ENCODE assay signal across 24 cellular contexts in genomic region chr7:44261239-44261638, GRCh38.
DNase-seq lines count a peak whose midpoint lies in the region; ATAC-seq and TF ChIP-seq lines count a peak whose summit lies in the region.
"Had no signal": no experiment of that assay in that cellular context is flagged by ENCODE, and none has a peak within 500 bp of the region (broad histone marks: within the 10 kb centered on the region; RNA-seq: fewer than 3 reads in every experiment).

No MANE protein-coding gene starts in this region.

- no peaks in the 10 kb centered on the region for H3K27me3 ChIP-seq in psoas muscle (ENCODE audit: insufficient read depth in 3 of 3, low read length in 2 of 3)
- H3K27me3 ChIP-seq: BE2C, heart right ventricle, Peyer's patch had no signal

- H3K36me3 ChIP-seq in psoas muscle (ENCODE audit: insufficient read depth in 1 of 2, low read depth in 1 of 2) = peaks cover 0 to 4% of the 10 kb centered on the region in 2 donors
- H3K36me3 ChIP-seq: BE2C, heart right ventricle, Peyer's patch, thoracic aorta had no signal

- H3K4me3 ChIP-seq in GM12865 (ENCODE audit: low read depth, low read length) = no peak overlapping the region
- H3K4me3 ChIP-seq in psoas muscle = no peak overlapping the region
- H3K4me3 ChIP-seq: heart right ventricle, Peyer's patch, smooth muscle cell, thoracic aorta had no signal

- H3K4me1 ChIP-seq in psoas muscle = peaks cover 88% of the 10 kb centered on the region

- no peaks in the 10 kb centered on the region for H3K9me3 ChIP-seq in psoas muscle
- H3K9me3 ChIP-seq: BE2C, heart right ventricle, Peyer's patch, thoracic aorta had no signal

- no peak overlapping the region for H3K4me3 Mint-ChIP-seq in activated T-helper 1 cell treated with anti-CD3 and anti-CD28 coated beads, Interleukin-12 subunit alpha, Interleukin-12 subunit beta, Interleukin-2, Interleukin-4 antibody, amounts not matched to agents 30 ng/mL and 10 ng/mL and 1 ng/mL, durations not matched to agents 14 hours and 24 hours and 36 hours
- H3K4me3 Mint-ChIP-seq in chondrocyte (ENCODE audit: unreplicated experiment) = no peak overlapping the region
- H3K4me3 Mint-ChIP-seq: natural killer cell treated with Interleukin-12 subunit alpha and Interleukin-12 subunit beta and Interleukin-15 and Interleukin-18, amount 100 ng/mL, for 72 hours had no signal

- no peak for ATAC-seq in psoas muscle
- ATAC-seq: heart right ventricle; natural killer cell treated with Interleukin-12 subunit alpha and Interleukin-12 subunit beta and Interleukin-15 and Interleukin-18, amount 100 ng/mL, for 72 hours; SK-N-SH treated with all-trans-retinoic acid at 6 μM for 48 hours had no signal

- peak overlapping the region; percentile 43 for H3K27ac Mint-ChIP-seq in activated T-helper 1 cell treated with anti-CD3 and anti-CD28 coated beads, Interleukin-12 subunit alpha, Interleukin-12 subunit beta, Interleukin-2, Interleukin-4 antibody, amounts not matched to agents 30 ng/mL and 10 ng/mL and 1 ng/mL, durations not matched to agents 14 hours and 24 hours and 36 hours
- H3K27ac Mint-ChIP-seq in chondrocyte (ENCODE audit: unreplicated experiment) = no peak overlapping the region
- H3K27ac Mint-ChIP-seq: progenitor cell of endocrine pancreas had no signal

- TF ChIP-seq CTCF in GM12865 (IDR thresholded peaks at IDR 0.05; ENCODE audit: insufficient read depth, low read depth, low read length, missing control alignments) (no peak), psoas muscle (IDR thresholded peaks at IDR 0.05) (no peak), chondrocyte (IDR thresholded peaks at IDR 0.05) (no peak)

- DNase-seq in GM12865 (ENCODE audit: low read depth) = peak; percentile 10
- peak; percentile 68 for DNase-seq in NAMALWA (ENCODE audit: low spot score)
- DNase-seq in activated T-helper 1 cell treated with anti-CD3 and anti-CD28 coated beads, Interleukin-12 subunit alpha, Interleukin-12 subunit beta, Interleukin-2, Interleukin-4 antibody, amounts not matched to agents 30 ng/mL and 10 ng/mL and 1 ng/mL, durations not matched to agents 14 hours and 24 hours and 36 hours (ENCODE audit: low spot score) = no peak
- no peak for DNase-seq in psoas muscle
- DNase-seq in glomerular visceral epithelial cell (ENCODE audit: extremely low spot score) = no peak
- DNase-seq in chondrocyte (ENCODE audit: low spot score) = no peak
- no peak for DNase-seq in iPS-NIHi7 (ENCODE audit: extremely low spot score)
- DNase-seq: activated CD4-positive, CD25-positive, alpha-beta regulatory T cell treated with anti-CD3 and anti-CD28 coated beads, Interleukin-2, amount 50 U/mL, for 72 hours; activated effector memory CD4-positive, alpha-beta T cell treated with Interleukin-2 at 50 U/mL for 16 hours; anterior cingulate cortex; BE2C; heart right ventricle; islet precursor cell; KBM-7; MV-4-11; NCI-H2029; Peyer's patch; stimulated activated CD4-positive, alpha-beta T cell treated with anti-CD3 and anti-CD28 coated beads, Interleukin-4, amount 100 ng/mL, for 4 hours; T-helper 9 cell had no signal

- H3K9me3 Mint-ChIP-seq in activated T-helper 1 cell treated with anti-CD3 and anti-CD28 coated beads, Interleukin-12 subunit alpha, Interleukin-12 subunit beta, Interleukin-2, Interleukin-4 antibody, amounts not matched to agents 30 ng/mL and 10 ng/mL and 1 ng/mL, durations not matched to agents 14 hours and 24 hours and 36 hours = no peaks in the 10 kb centered on the region
- no peaks in the 10 kb centered on the region for H3K9me3 Mint-ChIP-seq in chondrocyte (ENCODE audit: low read depth)
- H3K9me3 Mint-ChIP-seq: natural killer cell treated with Interleukin-12 subunit alpha and Interleukin-12 subunit beta and Interleukin-15 and Interleukin-18, amount 100 ng/mL, for 72 hours had no signal

- H3K36me3 Mint-ChIP-seq in activated T-helper 1 cell treated with anti-CD3 and anti-CD28 coated beads, Interleukin-12 subunit alpha, Interleukin-12 subunit beta, Interleukin-2, Interleukin-4 antibody, amounts not matched to agents 30 ng/mL and 10 ng/mL and 1 ng/mL, durations not matched to agents 14 hours and 24 hours and 36 hours (ENCODE audit: low read depth) = no peaks in the 10 kb centered on the region
- H3K36me3 Mint-ChIP-seq in chondrocyte (ENCODE audit: low read depth) = no peaks in the 10 kb centered on the region
- H3K36me3 Mint-ChIP-seq: natural killer cell treated with Interleukin-12 subunit alpha and Interleukin-12 subunit beta and Interleukin-15 and Interleukin-18, amount 100 ng/mL, for 72 hours had no signal

- peaks cover 6% of the 10 kb centered on the region for H3K27me3 Mint-ChIP-seq in activated T-helper 1 cell treated with anti-CD3 and anti-CD28 coated beads, Interleukin-12 subunit alpha, Interleukin-12 subunit beta, Interleukin-2, Interleukin-4 antibody, amounts not matched to agents 30 ng/mL and 10 ng/mL and 1 ng/mL, durations not matched to agents 14 hours and 24 hours and 36 hours (ENCODE audit: insufficient read depth)
- H3K27me3 Mint-ChIP-seq in chondrocyte (ENCODE audit: low read depth) = peaks cover 9% of the 10 kb centered on the region
- H3K27me3 Mint-ChIP-seq: natural killer cell treated with Interleukin-12 subunit alpha and Interleukin-12 subunit beta and Interleukin-15 and Interleukin-18, amount 100 ng/mL, for 72 hours had no signal

- peaks cover 29% of the 10 kb centered on the region for H3K4me1 Mint-ChIP-seq in activated T-helper 1 cell treated with anti-CD3 and anti-CD28 coated beads, Interleukin-12 subunit alpha, Interleukin-12 subunit beta, Interleukin-2, Interleukin-4 antibody, amounts not matched to agents 30 ng/mL and 10 ng/mL and 1 ng/mL, durations not matched to agents 14 hours and 24 hours and 36 hours (ENCODE audit: low read depth)
- peaks cover 28% of the 10 kb centered on the region for H3K4me1 Mint-ChIP-seq in chondrocyte (ENCODE audit: low read depth)

- 81 to 84% (median 81%) methylated on average over 5 of the region's 5 CpGs for WGBS in psoas muscle, 3 donors

- peak overlapping the region; percentile 94 for H3K27ac ChIP-seq in psoas muscle
- H3K27ac ChIP-seq: Peyer's patch had no signal

- intact Hi-C loops in activated T-helper 1 cell treated with anti-CD3 and anti-CD28 coated beads, Interleukin-12 subunit alpha, Interleukin-12 subunit beta, Interleukin-2, Interleukin-4 antibody, amounts not matched to agents 30 ng/mL and 10 ng/mL and 1 ng/mL, durations not matched to agents 14 hours and 24 hours and 36 hours (cut with micrococcal nuclease) = no loop called here
- intact Hi-C loops in psoas muscle (cut with DNase I) = no loop called here

Comparison
In these comparisons a context has a peak if more than half of its experiments do, and no peak if none do; other contexts are left out.
1. DNase-seq: peak in GM12865 (single experiment) and NAMALWA (single experiment); none in activated T-helper 1 cell treated with anti-CD3 and anti-CD28 coated beads, Interleukin-12 subunit alpha, Interleukin-12 subunit beta, Interleukin-2, Interleukin-4 antibody, amounts not matched to agents 30 ng/mL and 10 ng/mL and 1 ng/mL, durations not matched to agents 14 hours and 24 hours and 36 hours (single experiment), psoas muscle (0 of 2), glomerular visceral epithelial cell (single experiment), chondrocyte (single experiment) and iPS-NIHi7 (single experiment).